Comparison of ENCODE assay signal across 8 cellular contexts in the genomic region with DNA sequence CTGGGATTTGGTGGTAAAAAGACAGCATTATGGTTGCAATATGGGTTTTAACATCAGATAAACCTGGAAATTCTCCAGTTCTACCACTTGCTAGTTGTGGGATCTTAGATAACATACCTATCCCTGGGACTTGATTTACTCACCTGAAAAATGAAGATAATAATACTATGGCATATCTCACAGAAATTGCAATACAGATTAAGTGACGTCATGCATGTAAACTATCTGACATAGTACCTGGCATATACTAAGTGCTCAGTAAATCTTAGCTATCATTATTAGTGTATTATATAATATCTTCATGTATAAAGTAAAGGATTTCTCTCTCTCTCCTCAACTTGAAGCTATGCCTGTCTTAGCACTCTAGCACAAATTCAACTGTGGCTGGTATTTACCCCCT.
"Had no signal": no experiment of that assay in that cellular context is flagged by ENCODE, and none has a peak within 500 bp of the region (broad histone marks: within the 10 kb centered on the region; RNA-seq: fewer than 3 reads in every experiment).

No MANE protein-coding gene starts in this region.

- H3K4me3 ChIP-seq: GM12878 had no signal

- ATAC-seq: GM12878 had no signal

- DNase-seq: GDM1, GF-D8 had no signal

- FAIRE-seq: G401.6, GM12878, GM12891, GM12892, GM18507, GM19239 had no signal
